In the genomic region with DNA sequence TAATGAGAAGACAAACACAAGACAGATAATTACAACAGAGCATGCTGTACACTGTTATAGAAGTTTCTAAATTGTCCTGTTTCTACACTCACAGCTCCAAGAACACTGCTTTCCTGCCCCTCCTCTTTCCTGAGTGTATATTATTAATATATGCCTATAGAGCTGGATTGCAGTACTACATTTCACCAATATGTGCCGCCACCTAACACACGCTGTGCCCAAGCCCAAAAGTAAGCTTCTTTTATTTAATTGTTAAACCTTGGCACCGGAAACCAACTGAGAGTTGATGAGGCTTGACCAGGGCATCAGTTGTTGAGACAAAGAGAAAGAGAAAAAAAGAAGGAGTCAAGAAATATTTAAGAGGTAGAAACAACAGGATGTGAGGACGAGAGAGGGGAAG, we compare ENCODE assay signal across 19 cellular contexts. TPM values are rescaled to one million over a fixed set of nuclear protein-coding genes. Genes with fewer than 3 reads are reported as not detected.
"Had no signal": no experiment of that assay in that cellular context is flagged by ENCODE, and none has a peak within 500 bp of the region (broad histone marks: within the 10 kb centered on the region; RNA-seq: fewer than 3 reads in every experiment).

No MANE protein-coding gene starts in this region.

- H3K4me3 ChIP-seq: colonic mucosa, lower lobe of right lung, stomach had no signal

- H3K36me3 ChIP-seq: brain microvascular endothelial cell, colonic mucosa, lower lobe of right lung, stomach had no signal

- H3K4me1 Mint-ChIP-seq: activated CD4-positive, alpha-beta memory T cell treated with anti-CD3 and anti-CD28 coated beads, Interleukin-2, amount 10 ng/mL, durations not matched to agents 7 days and 5 days; natural killer cell; stimulated activated effector memory CD8-positive, alpha-beta T cell treated with anti-CD3 and anti-CD28 coated beads, Interleukin-12 subunit alpha, Interleukin-12 subunit beta, amount 100 ng/mL, for 72 hours had no signal

- H3K9me3 Mint-ChIP-seq: activated naive CD4-positive, alpha-beta T cell treated with anti-CD3 and anti-CD28 coated beads for 36 hours; natural killer cell had no signal

- H3K4me3 Mint-ChIP-seq: activated CD4-positive, alpha-beta memory T cell treated with anti-CD3 and anti-CD28 coated beads, Interleukin-2, amount 10 ng/mL, durations not matched to agents 7 days and 5 days; activated naive CD4-positive, alpha-beta T cell treated with anti-CD3 and anti-CD28 coated beads for 36 hours; activated T-cell treated with anti-CD3 and anti-CD28 coated beads, Interleukin-2, amount 50 U/mL, for 24 hours; natural killer cell; stimulated activated effector memory CD8-positive, alpha-beta T cell treated with anti-CD3 and anti-CD28 coated beads, Interleukin-12 subunit alpha, Interleukin-12 subunit beta, amount 100 ng/mL, for 72 hours had no signal

- H3K27me3 Mint-ChIP-seq: activated CD4-positive, alpha-beta memory T cell treated with anti-CD3 and anti-CD28 coated beads, Interleukin-2, amount 10 ng/mL, durations not matched to agents 7 days and 5 days; activated T-cell treated with anti-CD3 and anti-CD28 coated beads, Interleukin-2, amount 50 U/mL, for 24 hours had no signal

- H3K9me3 ChIP-seq: colonic mucosa, lower lobe of right lung, stomach had no signal

- DNase-seq: activated CD4-positive, alpha-beta memory T cell treated with anti-CD3 and anti-CD28 coated beads, Interleukin-2, amount 10 ng/mL, durations not matched to agents 7 days and 5 days; activated CD4-positive, alpha-beta T cell treated with anti-CD3 and anti-CD28 coated beads for 48 hours; activated CD4-positive, CD25-positive, alpha-beta regulatory T cell; activated naive CD4-positive, alpha-beta T cell treated with anti-CD3 and anti-CD28 coated beads for 36 hours; activated T-cell treated with anti-CD3 and anti-CD28 coated beads, Interleukin-2, amount 50 U/mL, for 24 hours; brain microvascular endothelial cell; central memory CD4-positive, alpha-beta T cell; colonic mucosa; foreskin keratinocyte; hippocampal formation; lower lobe of right lung; natural killer cell; stimulated activated CD4-positive, alpha-beta T cell treated with anti-CD3 and anti-CD28 coated beads, Interleukin-4, amount 100 ng/mL, for 24 hours; stomach; trophoblast cell had no signal

- H3K27ac ChIP-seq: brain microvascular endothelial cell, colonic mucosa, foreskin keratinocyte, lower lobe of right lung, stomach had no signal

- H3K36me3 Mint-ChIP-seq: natural killer cell; stimulated activated effector memory CD8-positive, alpha-beta T cell treated with anti-CD3 and anti-CD28 coated beads, Interleukin-12 subunit alpha, Interleukin-12 subunit beta, amount 100 ng/mL, for 72 hours had no signal

- H3K27ac Mint-ChIP-seq: activated CD4-positive, alpha-beta memory T cell treated with anti-CD3 and anti-CD28 coated beads, Interleukin-2, amount 10 ng/mL, durations not matched to agents 7 days and 5 days; activated naive CD4-positive, alpha-beta T cell treated with anti-CD3 and anti-CD28 coated beads for 36 hours; activated T-cell treated with anti-CD3 and anti-CD28 coated beads, Interleukin-2, amount 50 U/mL, for 24 hours; natural killer cell; stimulated activated effector memory CD8-positive, alpha-beta T cell treated with anti-CD3 and anti-CD28 coated beads, Interleukin-12 subunit alpha, Interleukin-12 subunit beta, amount 100 ng/mL, for 72 hours had no signal

- H3K27me3 ChIP-seq: brain microvascular endothelial cell, colonic mucosa, foreskin keratinocyte had no signal

RNA-seq across cellular contexts. Expression of a gene that starts 16.0 kb away (rescaled TPM):
- total RNA-seq: activated CD4-positive, alpha-beta memory T cell treated with anti-CD3 and anti-CD28 coated beads, Interleukin-2, amount 10 ng/mL, durations not matched to agents 7 days and 5 days; activated naive CD4-positive, alpha-beta T cell treated with anti-CD3 and anti-CD28 coated beads for 36 hours; epithelial cell of proximal tubule; fibroblast of lung; foreskin keratinocyte; mesenteric fat pad; natural killer cell had no signal
